In the genomic region with DNA sequence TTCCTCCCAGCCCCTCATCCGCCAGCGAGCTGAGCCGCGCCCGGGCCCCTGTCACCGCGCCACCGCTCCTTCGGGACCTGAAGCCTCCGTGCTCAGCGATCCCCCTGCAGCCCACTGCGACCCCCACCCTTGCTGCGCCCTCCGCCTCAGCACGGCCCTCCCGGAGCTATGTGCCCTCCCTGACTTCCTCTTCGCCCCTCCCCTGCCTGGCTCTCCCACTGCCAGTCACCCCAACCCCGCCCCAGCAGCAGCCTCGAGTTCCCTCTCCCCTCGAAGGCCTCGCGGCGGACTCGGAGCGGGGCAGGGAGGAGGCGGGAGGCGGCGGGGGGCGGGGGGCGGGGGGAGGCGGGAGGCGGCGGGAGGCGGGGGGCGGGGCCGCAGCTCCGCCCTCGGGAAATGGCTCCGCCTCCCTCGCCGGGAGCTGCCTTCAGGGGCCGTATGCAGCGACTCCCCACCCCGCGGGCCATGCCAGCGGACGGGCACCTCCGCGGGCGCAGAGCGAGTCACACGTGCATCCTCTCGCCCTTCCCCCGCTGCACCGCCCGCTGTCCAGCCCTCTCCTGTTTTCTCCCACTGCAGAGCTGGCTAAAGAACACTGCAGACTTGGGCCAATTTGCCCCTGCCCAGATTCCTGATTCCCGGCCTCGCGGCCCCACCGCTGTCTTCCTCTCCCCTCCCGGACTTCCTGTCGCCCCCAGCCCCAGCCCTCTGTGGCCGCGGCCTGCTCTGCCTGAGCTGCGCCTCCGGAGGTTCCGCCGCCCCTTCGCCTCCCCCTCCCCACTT, we compare ENCODE assay signal across 1 cellular context.
TF ChIP-seq lines count a peak whose summit lies in the region.

No MANE protein-coding gene starts in this region.

TF ChIP-seq in SK-N-SH, 30 proteins besides CTCF, POLR2A, EP300 and RAD21 (continued from another document):
- TF ChIP-seq ZBTB33 (IDR thresholded peaks at IDR 0.05; ENCODE audit: borderline replicate concordance, low read depth) (no peak), FOSL2 (IDR thresholded peaks at IDR 0.05; ENCODE audit: borderline replicate concordance, low read depth) (peak; percentile 15; the same call in 1 of the 2 replicates), SMC3 (IDR thresholded peaks at IDR 0.05; ENCODE audit: low read depth, low read length) (no peak), SIN3A (IDR thresholded peaks at IDR 0.05; ENCODE audit: borderline replicate concordance, low read depth, low read length) (peak; percentile 93), CHD2 (IDR thresholded peaks at IDR 0.05; ENCODE audit: low read length, partially characterized antibody) (peak; percentile 72), TCF12 (IDR thresholded peaks at IDR 0.05) (peak; percentile 47), MXI1 (IDR thresholded peaks at IDR 0.05; ENCODE audit: low read depth, low read length) (peak; percentile 68), MAX (IDR thresholded peaks at IDR 0.05; ENCODE audit: low read depth) (peak; percentile 97), GABPA (IDR thresholded peaks at IDR 0.05; ENCODE audit: low read depth) (0 out of 2 replicates have a peak, but pooled peaks have one; percentile 8), POLR2AphosphoS5 (IDR thresholded peaks at IDR 0.05; ENCODE audit: low read depth, low read length) (peak; percentile 71)
- TF ChIP-seq, protein P1, sequence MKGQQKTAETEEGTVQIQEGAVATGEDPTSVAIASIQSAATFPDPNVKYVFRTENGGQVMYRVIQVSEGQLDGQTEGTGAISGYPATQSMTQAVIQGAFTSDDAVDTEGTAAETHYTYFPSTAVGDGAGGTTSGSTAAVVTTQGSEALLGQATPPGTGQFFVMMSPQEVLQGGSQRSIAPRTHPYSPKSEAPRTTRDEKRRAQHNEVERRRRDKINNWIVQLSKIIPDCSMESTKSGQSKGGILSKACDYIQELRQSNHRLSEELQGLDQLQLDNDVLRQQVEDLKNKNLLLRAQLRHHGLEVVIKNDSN (IDR thresholded peaks at IDR 0.05; ENCODE audit: borderline replicate concordance, low read depth): 0 out of 2 replicates have a peak, but pooled peaks have one; percentile 29
